In the genomic region with DNA sequence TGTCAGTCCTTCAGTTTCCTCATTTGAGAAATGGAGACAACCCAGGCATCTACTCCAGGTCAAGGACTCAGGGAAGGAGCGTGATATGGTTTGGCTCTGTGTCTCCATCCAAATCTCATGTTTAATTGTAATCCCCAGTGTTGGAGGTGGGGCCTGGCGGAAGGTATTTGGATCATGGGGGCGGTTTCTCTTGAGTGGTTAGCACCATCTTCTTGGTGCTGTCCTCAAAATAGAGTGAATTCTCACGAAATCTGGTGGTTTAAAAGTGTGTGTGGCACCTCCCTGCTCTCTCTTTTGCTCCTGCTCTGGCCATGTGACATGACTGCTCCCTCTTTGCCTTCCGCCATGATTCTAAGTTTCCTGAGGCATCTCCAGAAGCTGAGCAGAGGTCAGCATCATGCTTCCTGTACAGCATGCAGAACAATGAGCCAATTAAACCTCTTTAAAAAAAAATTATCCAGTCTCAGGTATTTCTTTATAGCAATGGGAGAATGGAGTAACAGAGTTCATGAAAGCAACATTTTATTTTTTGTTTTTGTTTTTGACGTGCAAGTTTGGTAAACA, we compare ENCODE assay signal across 20 cellular contexts. TPM values are rescaled to one million over a fixed set of nuclear protein-coding genes. Genes with fewer than 3 reads are reported as not detected.
"Had no signal": no experiment of that assay in that cellular context is flagged by ENCODE, and none has a peak within 500 bp of the region (broad histone marks: within the 10 kb centered on the region; RNA-seq: fewer than 3 reads in every experiment).

No MANE protein-coding gene starts in this region.

- ATAC-seq: activated CD8-positive, alpha-beta T cell treated with anti-CD3 and anti-CD28 coated beads, Interleukin-2, amount 10 ng/mL, durations not matched to agents 7 days and 5 days; heart right ventricle; naive thymus-derived CD8-positive, alpha-beta T cell; WTC11 had no signal

- H3K9me3 ChIP-seq: esophagus muscularis mucosa, heart right ventricle, prostate gland, right atrium auricular region, stomach, vagina had no signal

- H3K4me1 ChIP-seq: prostate gland, vagina had no signal

- H3K27ac ChIP-seq: esophagus muscularis mucosa, heart right ventricle, prostate gland, right atrium auricular region, stomach, vagina had no signal

- H3K36me3 ChIP-seq: esophagus muscularis mucosa, heart right ventricle, prostate gland, right atrium auricular region, stomach, vagina had no signal

- H3K27me3 ChIP-seq: esophagus muscularis mucosa, heart right ventricle, right atrium auricular region, stomach, vagina had no signal

- DNase-seq: activated CD4-positive, alpha-beta T cell treated with anti-CD3 and anti-CD28 coated beads, Interleukin-2, amount 10 ng/mL, durations not matched to agents 24 days and 14 days; activated CD8-positive, alpha-beta T cell treated with anti-CD3 and anti-CD28 coated beads, Interleukin-2, amount 10 ng/mL, durations not matched to agents 7 days and 5 days; activated naive CD4-positive, alpha-beta T cell treated with anti-CD3 and anti-CD28 coated beads for 36 hours; activated T-cell treated with anti-CD3 and anti-CD28 coated beads, Interleukin-2, amount 50 U/mL, for 24 hours; aorta; cortex of kidney; effector CD8-positive, alpha-beta T cell; heart right ventricle; mesenchymal stem cell; naive thymus-derived CD8-positive, alpha-beta T cell; stimulated activated CD4-positive, alpha-beta T cell treated with anti-CD3 and anti-CD28 coated beads, Interleukin-15, amount 100 ng/mL, for 24 hours; stimulated activated CD4-positive, alpha-beta T cell treated with anti-CD3 and anti-CD28 coated beads, Interleukin-2, amount 100 ng/mL, for 48 hours; stomach; trophoblast cell had no signal

- H3K4me3 ChIP-seq: esophagus muscularis mucosa, heart right ventricle, prostate gland, right atrium auricular region, skin epidermis, stomach, vagina had no signal

RNA-seq across cellular contexts. Expression of a gene that starts 30.0 kb away (rescaled TPM):
- total RNA-seq: activated CD4-positive, alpha-beta T cell treated with anti-CD3 and anti-CD28 coated beads, Interleukin-2, amount 10 ng/mL, durations not matched to agents 24 days and 14 days; activated CD8-positive, alpha-beta T cell treated with anti-CD3 and anti-CD28 coated beads, Interleukin-2, amount 10 ng/mL, durations not matched to agents 7 days and 5 days; activated naive CD4-positive, alpha-beta T cell treated with anti-CD3 and anti-CD28 coated beads for 36 hours had no signal
